Comparison of ENCODE assay signal across 1 cellular context in the genomic region with DNA sequence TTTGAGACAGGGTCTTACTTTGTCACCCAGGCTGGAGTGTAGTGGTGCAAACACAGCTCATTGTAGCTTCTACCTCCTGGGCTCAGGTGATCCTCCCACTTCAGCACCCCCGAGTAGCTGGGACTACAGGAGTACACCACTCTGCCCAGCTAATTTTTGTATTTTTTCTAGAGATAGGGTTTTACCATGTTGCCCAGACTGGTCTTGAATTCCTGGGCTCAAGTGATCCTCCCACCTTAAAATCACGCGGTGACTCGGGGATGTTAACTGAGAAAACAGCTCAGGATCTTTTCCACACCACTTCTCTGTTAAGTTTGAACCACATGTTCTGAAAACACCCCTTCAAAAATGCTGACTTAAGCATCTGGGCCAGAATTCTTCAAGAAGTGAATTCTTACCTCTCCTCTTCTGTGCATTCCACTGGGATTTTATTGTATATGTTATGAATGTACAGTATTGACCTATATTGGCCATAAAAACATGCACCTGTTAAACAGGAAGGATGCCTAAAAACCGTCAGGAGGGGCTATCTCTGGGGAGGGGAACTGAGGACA.
TF ChIP-seq lines count a peak whose summit lies in the region.

No MANE protein-coding gene starts in this region.

TF ChIP-seq in IMR-90, 13 proteins besides CTCF, POLR2A, EP300 and RAD21 (continued from another document):
- no peak for TF ChIP-seq MAZ (IDR thresholded peaks at IDR 0.05; ENCODE audit: borderline replicate concordance, low read depth, low read length)
- no peak for TF ChIP-seq SMC3 (IDR thresholded peaks at IDR 0.05; ENCODE audit: low read depth, low read length)
- no peak for TF ChIP-seq CHD1 (IDR thresholded peaks at IDR 0.05; ENCODE audit: low read depth, low read length)
- TF ChIP-seq ELK1 (IDR thresholded peaks at IDR 0.05; ENCODE audit: borderline replicate concordance, low read depth, low read length), result no peak
- TF ChIP-seq MAFK (IDR thresholded peaks at IDR 0.05; ENCODE audit: low read depth, low read length), result peak; percentile 92
TF ChIP-seq in IMR-90: peak in this region for 1.
